13 cellular contexts compared by ENCODE assay signal in the genomic region with DNA sequence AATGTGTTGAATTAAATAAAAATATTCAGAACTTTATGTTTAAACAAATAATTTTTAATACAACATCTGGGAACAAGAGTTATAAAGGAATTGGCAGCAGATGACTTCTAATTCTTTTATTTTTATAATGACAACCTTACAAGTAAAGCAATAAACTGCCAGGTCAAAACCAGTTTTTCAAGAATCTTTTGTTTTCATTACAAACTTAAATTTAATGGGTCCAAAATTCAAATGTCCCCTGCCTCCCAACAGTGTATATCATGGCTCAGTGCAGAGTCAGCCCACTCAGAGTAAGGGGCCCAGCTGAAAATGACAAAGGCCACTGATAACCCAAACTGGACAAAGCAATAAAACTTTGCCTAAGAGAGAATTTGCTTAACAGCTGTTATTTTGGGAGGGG.
DNase-seq lines count a peak whose midpoint lies in the region; ATAC-seq and TF ChIP-seq lines count a peak whose summit lies in the region.
"Had no signal": no experiment of that assay in that cellular context is flagged by ENCODE, and none has a peak within 500 bp of the region (broad histone marks: within the 10 kb centered on the region; RNA-seq: fewer than 3 reads in every experiment).

No MANE protein-coding gene starts in this region.

- H3K36me3 ChIP-seq in KMS-11 (ENCODE audit: insufficient read depth): no peaks in the 10 kb centered on the region
- H3K36me3 ChIP-seq: BLaER1 treated with 17β-estradiol and CSF1 and Interleukin-3, amounts not matched to agents 10 nM and 100 nM had no signal

- peak overlapping the region; percentile 62; the same call in 1 of the 2 replicates for H3K4me2 ChIP-seq in KMS-11
- H3K4me2 ChIP-seq: BLaER1 treated with 17β-estradiol and CSF1 and Interleukin-3, amounts not matched to agents 10 nM and 100 nM had no signal

- H3K27me3 ChIP-seq in KMS-11 (ENCODE audit: insufficient read depth, low read depth): no peaks in the 10 kb centered on the region
- H3K27me3 ChIP-seq: BLaER1 treated with 17β-estradiol and CSF1 and Interleukin-3, amounts not matched to agents 10 nM and 100 nM had no signal

- no peak overlapping the region for H2AFZ ChIP-seq in KMS-11 (ENCODE audit: low read depth)

- peak overlapping the region; percentile 53; the same call in 1 of the 2 replicates for H3K27ac ChIP-seq in KMS-11
- H3K27ac ChIP-seq: BLaER1 treated with 17β-estradiol and CSF1 and Interleukin-3, amounts not matched to agents 10 nM and 100 nM had no signal

- no peak overlapping the region for H3K4me3 ChIP-seq in KMS-11 (IDR thresholded peaks at IDR 0.05; ENCODE audit: insufficient read depth, low read depth, low read length)
- H3K4me3 ChIP-seq: BLaER1 treated with 17β-estradiol and CSF1 and Interleukin-3, amounts not matched to agents 10 nM and 100 nM had no signal

- intact Hi-C loops in left colon (cut with DNase I, micrococcal nuclease): no loop called here

- peaks cover 46% of the 10 kb centered on the region for H3K4me1 ChIP-seq in KMS-11 (ENCODE audit: low read depth, poor library complexity, severe bottlenecking)
- H3K4me1 ChIP-seq: BLaER1 treated with 17β-estradiol and CSF1 and Interleukin-3, amounts not matched to agents 10 nM and 100 nM had no signal

- TF ChIP-seq CTCF in KMS-11 (conservative IDR thresholded peaks at IDR 0.05; ENCODE audit: low read depth, low read length): no peak

- no peak overlapping the region for H3K9ac ChIP-seq in KMS-11
- H3K9ac ChIP-seq: BLaER1 treated with 17β-estradiol and CSF1 and Interleukin-3, amounts not matched to agents 10 nM and 100 nM had no signal

- DNase-seq in NCI-H1105 treated with DMSO at 0.1 percent for 48 hours (lab: John Stamatoyannopoulos, UW): peak; percentile 19
- DNase-seq in NCI-H1105 (lab: John Stamatoyannopoulos, UW): no peak
- no peak for DNase-seq in left colon
- no peak for DNase-seq in AG20443 (ENCODE audit: low spot score)
- no peak for DNase-seq in NAMALWA (ENCODE audit: low spot score)
- DNase-seq: 8988T; CD4-positive, CD25-positive, alpha-beta regulatory T cell; CD8-positive, alpha-beta memory T cell; COR-L47; H9 had no signal

- H4K20me1 ChIP-seq in KMS-11 (ENCODE audit: insufficient read depth): no peaks in the 10 kb centered on the region
- H4K20me1 ChIP-seq: BLaER1 treated with 17β-estradiol and CSF1 and Interleukin-3, amounts not matched to agents 10 nM and 100 nM had no signal

- H3K79me2 ChIP-seq in KMS-11 (ENCODE audit: insufficient read depth, low read depth): no peaks in the 10 kb centered on the region

- ATAC-seq in left colon: peak; percentile 55
- no peak for ATAC-seq in HG02763 (IDR thresholded peaks at IDR 0.05; ENCODE audit: unreplicated experiment)
